ENCODE assay signal across 8 cellular contexts in genomic region chr9:127937383-127938297, GRCh38. TPM values are rescaled to one million over a fixed set of nuclear protein-coding genes. Genes with fewer than 3 reads are reported as not detected.
DNase-seq lines count a peak whose midpoint lies in the region; ATAC-seq and TF ChIP-seq lines count a peak whose summit lies in the region.

A gene with protein sequence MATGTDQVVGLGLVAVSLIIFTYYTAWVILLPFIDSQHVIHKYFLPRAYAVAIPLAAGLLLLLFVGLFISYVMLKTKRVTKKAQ (minus strand): TSS chr9:127937854. CDS start chr9:127937820, 34 bp downstream.

- H3K9ac ChIP-seq in mammary epithelial cell (ENCODE audit: insufficient read depth, low read length) = peak within 1 kb of the TSS; percentile 85

- H3K4me2 ChIP-seq in mammary epithelial cell (ENCODE audit: insufficient read depth, low read depth, low read length) = peak within 1 kb of the TSS; percentile 87

- WGBS in mammary epithelial cell (ENCODE audit: low coverage, missing lambda C conversion rate) = 7% methylated on average over 25 of the region's 61 CpGs

- intact Hi-C loops in mammary epithelial cell (cut with micrococcal nuclease) = no loop called here

- H3K9me3 ChIP-seq in WERI-Rb-1 (ENCODE audit: severe bottlenecking) (no peaks in the 10 kb centered on the region), mammary epithelial cell (replicated peaks; ENCODE audit: insufficient read depth, low read length) (no peaks in the 10 kb centered on the region)

- H3K27me3 ChIP-seq in WERI-Rb-1 (ENCODE audit: insufficient read depth, low read depth, severe bottlenecking) (no peaks in the 10 kb centered on the region), mammary epithelial cell (ENCODE audit: insufficient read depth, low read length) (no peaks in the 10 kb centered on the region)

- in situ Hi-C loops in mammary epithelial cell (cut with MboI; ENCODE audit: low sequenced_read_pairs in 2 of 2) = loop anchor here in 1 of 2 donors (5.0 kb wide), 2 partner anchors 100 to 155 kb away; no protein-coding TSS in a partner anchor

- H2AFZ ChIP-seq in mammary epithelial cell (ENCODE audit: low read depth, low read length) = peak within 1 kb of the TSS; percentile 91

- H4K20me1 ChIP-seq in mammary epithelial cell (ENCODE audit: insufficient read depth, low read length) = no peaks in the 10 kb centered on the region

- peak within 1 kb of the TSS; percentile 58 for H3K4me3 ChIP-seq in WERI-Rb-1 (ENCODE audit: low read depth, low read length)
- peak within 1 kb of the TSS; percentile 60 to 89 (median 73) for H3K4me3 ChIP-seq in mammary epithelial cell (replicated peaks in 1 of 3; ENCODE audit: insufficient read depth in 1 of 3, low read depth in 2 of 3, low read length in 3 of 3)
- peak within 1 kb of the TSS; percentile 50 to 81 (median 71) for H3K4me3 ChIP-seq in skin epidermis

- peak; percentile 80 for ATAC-seq in HG03025 (IDR thresholded peaks at IDR 0.05; ENCODE audit: low FRiP score, unreplicated experiment)

- H3K79me2 ChIP-seq in mammary epithelial cell (ENCODE audit: insufficient read depth, low read length) = peaks cover 36% of the 10 kb centered on the region

- peaks cover 23% of the 10 kb centered on the region for H3K4me1 ChIP-seq in mammary epithelial cell (ENCODE audit: insufficient read depth, low read length)

- DNase-seq in SIG-M5 treated with dmso at 0.1 percent for 504 hours (lab: John Stamatoyannopoulos, UW; ENCODE audit: unreplicated experiment) (peak; percentile 81), SIG-M5 (lab: John Stamatoyannopoulos, UW) (no peak), NCI-H2171 treated with DMSO at 0.1 percent for 48 hours (lab: John Stamatoyannopoulos, UW) (peak; percentile 94), WERI-Rb-1 (peak; percentile 87), mammary epithelial cell (peak; percentile 78), iPS-NIHi11 (ENCODE audit: low spot score) (peak; percentile 87)

- dilution Hi-C loops in mammary epithelial cell (cut with HindIII; ENCODE audit: low sequenced_read_pairs) = loop anchor here (5.0 to 10.0 kb wide), 4 partner anchors 45 to 137 kb away; partner anchors contain the start of gene EEIG1

- TSS peak; percentile 54 for BruUV-seq in mammary epithelial cell (replicated peaks; lab: Mats Ljungman, UMichigan)

- no peak for TF ChIP-seq CTCF in WERI-Rb-1 (IDR thresholded peaks at IDR 0.05; ENCODE audit: low read depth, low read length)
- no peak for TF ChIP-seq CTCF in mammary epithelial cell (conservative IDR thresholded peaks at IDR 0.05 in 1 of 2, IDR thresholded peaks at IDR 0.05 in 1 of 2; ENCODE audit: extremely low read depth in 1 of 2, insufficient read depth in 1 of 2, low read depth in 1 of 2, low read length in 2 of 2)

- CTCF ChIA-PET in mammary epithelial cell (lab: Charles Lee; ENCODE audit: low non-redundant PET) = no interaction called here

- H3K36me3 ChIP-seq in WERI-Rb-1 = peaks cover 44% of the 10 kb centered on the region
- H3K36me3 ChIP-seq in mammary epithelial cell (ENCODE audit: insufficient read depth, low read length) = peaks cover 5% of the 10 kb centered on the region

- H3K27ac ChIP-seq in WERI-Rb-1 (peak within 1 kb of the TSS; percentile 67), mammary epithelial cell (ENCODE audit: insufficient read depth, low read depth, low read length) (peak within 1 kb of the TSS; percentile 60), skin epidermis (peak within 1 kb of the TSS in 20 of 21 experiments; percentile 43 to 91 (median 76))

RNA-seq across cellular contexts. Expression of the gene that starts here (rescaled TPM):
- total RNA-seq in mammary epithelial cell = 10 to 100 TPM; 10.0 to 48.7 TPM
- 45.2 TPM for polyA plus RNA-seq in mammary epithelial cell
- polyA minus RNA-seq in mammary epithelial cell = 74.8 TPM
